10 cellular contexts compared by ENCODE assay signal in the genomic region with DNA sequence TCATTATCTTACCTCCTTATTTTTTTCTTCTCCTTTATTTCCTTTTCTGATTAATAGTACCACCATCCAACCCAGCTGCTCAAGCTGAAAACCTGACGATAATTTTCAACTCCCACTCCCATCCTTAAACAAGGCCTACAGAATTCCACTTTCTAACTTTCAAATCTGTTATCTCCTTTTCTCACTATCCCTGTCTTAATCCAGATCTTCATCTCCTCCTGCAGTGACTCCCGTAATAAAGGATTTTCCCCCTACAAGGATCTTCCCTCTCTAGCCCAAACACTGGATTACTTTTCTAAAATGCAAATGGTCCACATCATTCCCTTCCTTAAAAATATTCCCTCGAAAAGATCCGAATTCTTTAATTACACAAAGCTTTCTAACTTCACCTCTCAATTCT. TPM values are rescaled to one million over a fixed set of nuclear protein-coding genes. Genes with fewer than 3 reads are reported as not detected.
DNase-seq lines count a peak whose midpoint lies in the region; ATAC-seq, FAIRE-seq and TF ChIP-seq lines count a peak whose summit lies in the region.
"Had no signal": no experiment of that assay in that cellular context is flagged by ENCODE, and none has a peak within 500 bp of the region (broad histone marks: within the 10 kb centered on the region; RNA-seq: fewer than 3 reads in every experiment).

No MANE protein-coding gene starts in this region.

- TF ChIP-seq CTCF in heart left ventricle (IDR thresholded peaks at IDR 0.05) (no peak), astrocyte (IDR thresholded peaks at IDR 0.05; ENCODE audit: insufficient read depth, low read depth, low read length) (no peak), right lobe of liver (IDR thresholded peaks at IDR 0.05) (no peak), tibial artery (IDR thresholded peaks at IDR 0.05) (no peak)

- H3K27me3 ChIP-seq in heart left ventricle (no peaks in the 10 kb centered on the region), astrocyte (ENCODE audit: insufficient read depth, low read length) (no peaks in the 10 kb centered on the region), right lobe of liver (no peaks in the 10 kb centered on the region), tibial artery (no peaks in the 10 kb centered on the region)

- peaks cover 7% of the 10 kb centered on the region for H3K36me3 Mint-ChIP-seq in astrocyte (ENCODE audit: low read depth, unreplicated experiment)

- peak overlapping the region in 1 of 12 donors; percentile 98 for H3K27ac ChIP-seq in heart left ventricle
- no peak overlapping the region for H3K27ac ChIP-seq in astrocyte (ENCODE audit: low read depth, low read length)
- no peak overlapping the region for H3K27ac ChIP-seq in right lobe of liver
- peak overlapping the region in 1 of 2 donors; percentile 96 for H3K27ac ChIP-seq in tibial artery

- TF ChIP-seq POLR2A in heart left ventricle (IDR thresholded peaks at IDR 0.05) (no peak), right lobe of liver (IDR thresholded peaks at IDR 0.05) (no peak)

- H3K27ac Mint-ChIP-seq in astrocyte (ENCODE audit: unreplicated experiment): peak overlapping the region; percentile 41

- H3K79me2 ChIP-seq in astrocyte (ENCODE audit: insufficient read depth, low read length): peaks cover 62% of the 10 kb centered on the region

- peaks cover 19% of the 10 kb centered on the region for H4K20me1 ChIP-seq in astrocyte (ENCODE audit: insufficient read depth, low read length)

- peaks cover 0 to 33% (median 10%) of the 10 kb centered on the region in 9 donors for H3K36me3 ChIP-seq in heart left ventricle
- H3K36me3 ChIP-seq in astrocyte (ENCODE audit: insufficient read depth, low read length): peaks cover 2% of the 10 kb centered on the region
- peaks cover 0 to 14% (median 0%) of the 10 kb centered on the region in 4 donors for H3K36me3 ChIP-seq in right lobe of liver
- peaks cover 0 to 10% (median 0%) of the 10 kb centered on the region in 3 donors for H3K36me3 ChIP-seq in tibial artery

- H3K4me1 ChIP-seq in heart left ventricle (peaks cover 0 to 40% (median 26%) of the 10 kb centered on the region in 12 donors), astrocyte (ENCODE audit: insufficient read depth, low read length) (peaks cover 4% of the 10 kb centered on the region), right lobe of liver (peaks cover 0 to 28% (median 12%) of the 10 kb centered on the region in 4 donors), tibial artery (peaks cover 0 to 38% (median 27%) of the 10 kb centered on the region in 4 donors)

- H3K4me3 Mint-ChIP-seq in astrocyte (ENCODE audit: unreplicated experiment): peak overlapping the region; percentile 91

- ATAC-seq in heart left ventricle: no peak
- ATAC-seq in right lobe of liver: no peak

- DNase-seq in heart left ventricle (no peak), cardiac septum (ENCODE audit: low spot score) (no peak), astrocyte (ENCODE audit: low read depth) (no peak), right lobe of liver (no peak), tibial artery (no peak), superior temporal gyrus (ENCODE audit: extremely low spot score) (no peak), GM19238 (ENCODE audit: insufficient read length, low spot score) (no peak)
- DNase-seq in activated CD4-positive, CD25-positive, alpha-beta regulatory T cell (lab: John Stamatoyannopoulos, UW): no peak
- DNase-seq: SHP77 treated with DMSO at 0.1 percent for 48 hours, small intestine had no signal

- intact Hi-C loops in heart left ventricle (cut with DNase I) (loop anchor here in 3 of 10 donors (5.0 to 10.0 kb wide), 3 partner anchors 54 to 256 kb away; partner anchors contain the start of gene GEMIN2 (in 1 of the 3)), cardiac septum (cut with DNase I) (no loop called here), right lobe of liver (cut with DNase I) (no loop called here), tibial artery (cut with DNase I; ENCODE audit: low total_unique reads) (no loop called here)

- WGBS in heart left ventricle, 4 donors: 72 to 76% (median 73%) methylated on average over 4 of the region's 4 CpGs
- 58% methylated on average over 4 of the region's 4 CpGs for WGBS in right lobe of liver (ENCODE audit: insufficient coverage, low coverage, low lambda C conversion rate, missing lambda C conversion rate)

- H3K27me3 Mint-ChIP-seq in astrocyte (ENCODE audit: low read depth, unreplicated experiment): no peaks in the 10 kb centered on the region

- no peaks in the 10 kb centered on the region for H3K9me3 ChIP-seq in heart left ventricle
- H3K9me3 ChIP-seq in astrocyte (ENCODE audit: insufficient read depth, low read depth, low read length): no peaks in the 10 kb centered on the region
- H3K9me3 ChIP-seq in right lobe of liver: no peaks in the 10 kb centered on the region
- no peaks in the 10 kb centered on the region for H3K9me3 ChIP-seq in tibial artery

- H3K4me3 ChIP-seq in heart left ventricle (peak overlapping the region in 9 of 12 donors; percentile 69 to 88 (median 85)), astrocyte (ENCODE audit: insufficient read depth, low read depth, low read length) (peak overlapping the region; percentile 99), right lobe of liver (peak overlapping the region; percentile 55 to 84 (median 69)), tibial artery (peak overlapping the region; percentile 81 to 86)

- FAIRE-seq in astrocyte (lab: Jason Lieb, UNC): no peak
- FAIRE-seq: small intestine had no signal

- H3K9me3 Mint-ChIP-seq in astrocyte (ENCODE audit: unreplicated experiment): no peaks in the 10 kb centered on the region

- peaks cover 15% of the 10 kb centered on the region for H3K4me1 Mint-ChIP-seq in astrocyte (ENCODE audit: low read depth, unreplicated experiment)

- H3K9ac ChIP-seq in astrocyte (ENCODE audit: low read length): peak overlapping the region; percentile 98

- H3K4me2 ChIP-seq in astrocyte (ENCODE audit: low read length): peak overlapping the region; percentile 90

- no peak overlapping the region for H2AFZ ChIP-seq in astrocyte (ENCODE audit: low read depth, low read length)

RNA-seq across cellular contexts. Expression of gene TRAPPC6B, which starts 1.5 kb away (rescaled TPM):
- total RNA-seq in heart left ventricle (10 to 100 TPM; 15.6 to 29.0 (median 23.7) TPM), cardiac septum (24.0 TPM), astrocyte (28.9 and 35.2 TPM in 2 replicates), right lobe of liver (10 to 100 TPM; 11.4 to 26.9 (median 15.1) TPM)
- polyA plus RNA-seq in heart left ventricle: 10 to 100 TPM in 1 of 2 donors, 1 to 10 TPM in 1; 8.0 to 20.4 TPM

RNA-seq across cellular contexts. Expression of gene PNN, which starts 6.5 kb away (rescaled TPM):
- total RNA-seq in heart left ventricle: 10 to 100 TPM in 8 of 9 donors, 1 to 10 TPM in 1; 6.9 to 26.7 (median 21.0) TPM
- 10 to 100 TPM; 22.8 to 24.8 TPM for polyA plus RNA-seq in heart left ventricle
- 30.0 TPM for total RNA-seq in cardiac septum
- total RNA-seq in astrocyte: 67.3 and 78.1 TPM in 2 replicates
- total RNA-seq in right lobe of liver: 10 to 100 TPM; 12.2 to 42.0 (median 23.8) TPM

RNA-seq across cellular contexts. Expression of gene GEMIN2, which starts 54.5 kb away (rescaled TPM):
- 10 to 100 TPM in 2 of 9 donors, 1 to 10 TPM in 7; 6.3 to 17.8 (median 7.4) TPM for total RNA-seq in heart left ventricle
- 10 to 100 TPM in 1 of 2 donors, 1 to 10 TPM in 1; 3.8 to 18.2 TPM for polyA plus RNA-seq in heart left ventricle
- total RNA-seq in cardiac septum: 7.4 TPM
- total RNA-seq in astrocyte: 12.4 and 16.5 TPM in 2 replicates
- total RNA-seq in right lobe of liver: 1 to 10 TPM; 3.4 to 9.9 (median 6.0) TPM
